In the genomic region with DNA sequence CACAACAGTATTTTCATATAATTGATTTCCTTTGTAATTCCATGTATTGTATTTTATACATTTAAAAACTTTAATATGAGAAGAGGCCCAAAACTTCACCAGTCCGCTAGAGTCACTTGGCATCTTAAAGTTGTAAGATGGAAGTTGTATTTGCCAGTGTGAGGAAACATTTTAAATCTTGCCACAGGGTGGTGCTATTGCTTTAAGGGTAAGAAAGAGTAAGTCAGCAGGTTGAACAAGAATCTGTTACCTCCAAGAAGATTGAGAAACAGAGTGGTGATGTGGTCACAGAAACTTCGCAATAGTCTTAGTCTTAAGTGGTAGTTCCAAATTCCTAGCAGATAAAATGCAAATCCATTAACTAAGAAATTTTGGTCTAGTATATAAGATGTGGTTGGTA, we compare ENCODE assay signal across 8 cellular contexts. TPM values are rescaled to one million over a fixed set of nuclear protein-coding genes. Genes with fewer than 3 reads are reported as not detected.
DNase-seq lines count a peak whose midpoint lies in the region; ATAC-seq and TF ChIP-seq lines count a peak whose summit lies in the region.

No MANE protein-coding gene starts in this region.

- 40% methylated on average over 2 of the region's 2 CpGs for WGBS in esophagus muscularis mucosa

- POLR2A ChIA-PET in activated CD4-positive, alpha-beta memory T cell treated with anti-CD3 and anti-CD28 coated beads, Interleukin-2, amount 10 ng/mL, durations not matched to agents 7 days and 5 days (lab: Charles Lee) = no interaction called here
- POLR2A ChIA-PET in activated CD4-positive, alpha-beta memory T cell treated with anti-CD3 and anti-CD28 coated beads for 36 hours (lab: Charles Lee) = no interaction called here

- peaks cover 3% of the 10 kb centered on the region for H3K36me3 Mint-ChIP-seq in activated CD4-positive, alpha-beta memory T cell treated with anti-CD3 and anti-CD28 coated beads, Interleukin-2, amount 10 ng/mL, durations not matched to agents 7 days and 5 days (ENCODE audit: low read depth)
- no peaks in the 10 kb centered on the region for H3K36me3 Mint-ChIP-seq in activated CD4-positive, alpha-beta memory T cell treated with anti-CD3 and anti-CD28 coated beads for 36 hours
- H3K36me3 Mint-ChIP-seq in T-helper 2 cell treated with Interferon-gamma antibody and Interleukin-4, amounts not matched to agents 5 μg/mL and 100 μg/mL, for 36 hours (ENCODE audit: low read depth) = no peaks in the 10 kb centered on the region
- no peaks in the 10 kb centered on the region for H3K36me3 Mint-ChIP-seq in natural killer cell treated with Interleukin-12 subunit alpha and Interleukin-12 subunit beta and Interleukin-15 and Interleukin-18, amount 100 ng/mL, for 72 hours

- H3K4me1 ChIP-seq in esophagus muscularis mucosa = no peaks in the 10 kb centered on the region

- intact Hi-C loops in activated CD4-positive, alpha-beta memory T cell treated with anti-CD3 and anti-CD28 coated beads for 36 hours (cut with micrococcal nuclease) = loop anchor here (1.0 to 2.0 kb wide), 3 partner anchors 40 to 513 kb away; a partner anchor contains a TSS
- intact Hi-C loops in esophagus muscularis mucosa (cut with DNase I) = loop anchor here (2.0 kb wide), 1 partner anchor 170 kb away; no protein-coding TSS in a partner anchor

- H3K4me1 Mint-ChIP-seq in activated CD4-positive, alpha-beta memory T cell treated with anti-CD3 and anti-CD28 coated beads, Interleukin-2, amount 10 ng/mL, durations not matched to agents 7 days and 5 days = peaks cover 10% of the 10 kb centered on the region
- H3K4me1 Mint-ChIP-seq in activated CD4-positive, alpha-beta memory T cell treated with anti-CD3 and anti-CD28 coated beads for 36 hours (ENCODE audit: low read depth) = peaks cover under 1% of the 10 kb centered on the region
- peaks cover 6% of the 10 kb centered on the region for H3K4me1 Mint-ChIP-seq in T-helper 2 cell treated with Interferon-gamma antibody and Interleukin-4, amounts not matched to agents 5 μg/mL and 100 μg/mL, for 36 hours (ENCODE audit: low read depth)
- peaks cover 6 to 15% of the 10 kb centered on the region in 2 donors for H3K4me1 Mint-ChIP-seq in natural killer cell treated with Interleukin-12 subunit alpha and Interleukin-12 subunit beta and Interleukin-15 and Interleukin-18, amount 100 ng/mL, for 72 hours (ENCODE audit: low read depth in 2 of 2)

- H3K4me3 ChIP-seq in HFF-Myc (replicated peaks; ENCODE audit: low read depth, low read length) (no peak overlapping the region), esophagus muscularis mucosa (no peak overlapping the region)

- peak; percentile 76 to 87 for ATAC-seq in natural killer cell treated with Interleukin-12 subunit alpha and Interleukin-12 subunit beta and Interleukin-15 and Interleukin-18, amount 100 ng/mL, for 72 hours
- ATAC-seq in HG03571 (IDR thresholded peaks at IDR 0.05; ENCODE audit: unreplicated experiment) = no peak

- TF ChIP-seq POLR2A in esophagus muscularis mucosa (IDR thresholded peaks at IDR 0.05; ENCODE audit: low read depth) = no peak

- H3K9me3 ChIP-seq in esophagus muscularis mucosa = no peaks in the 10 kb centered on the region

- peaks cover 18% of the 10 kb centered on the region for H3K27me3 Mint-ChIP-seq in activated CD4-positive, alpha-beta memory T cell treated with anti-CD3 and anti-CD28 coated beads, Interleukin-2, amount 10 ng/mL, durations not matched to agents 7 days and 5 days
- no peaks in the 10 kb centered on the region for H3K27me3 Mint-ChIP-seq in activated CD4-positive, alpha-beta memory T cell treated with anti-CD3 and anti-CD28 coated beads for 36 hours
- H3K27me3 Mint-ChIP-seq in T-helper 2 cell treated with Interferon-gamma antibody and Interleukin-4, amounts not matched to agents 5 μg/mL and 100 μg/mL, for 36 hours (ENCODE audit: low read depth) = peaks cover 26% of the 10 kb centered on the region
- peaks cover 9 to 13% of the 10 kb centered on the region in 2 donors for H3K27me3 Mint-ChIP-seq in natural killer cell treated with Interleukin-12 subunit alpha and Interleukin-12 subunit beta and Interleukin-15 and Interleukin-18, amount 100 ng/mL, for 72 hours

- CTCF ChIA-PET in activated CD4-positive, alpha-beta memory T cell treated with anti-CD3 and anti-CD28 coated beads, Interleukin-2, amount 10 ng/mL, durations not matched to agents 7 days and 5 days (lab: Charles Lee) = interaction anchor here (0.8 to 2.1 kb wide), 2 partner anchors 223 to 251 kb away, joined by 5 to 9 read pairs; a partner anchor contains a TSS
- CTCF ChIA-PET in activated CD4-positive, alpha-beta memory T cell treated with anti-CD3 and anti-CD28 coated beads for 36 hours (lab: Charles Lee) = interaction anchor here (1.7 to 7.8 kb wide), 7 partner anchors 11 to 251 kb away, joined by 3 to 166 read pairs (median 28); no protein-coding TSS in a partner anchor

- no peak overlapping the region for H3K27ac Mint-ChIP-seq in activated CD4-positive, alpha-beta memory T cell treated with anti-CD3 and anti-CD28 coated beads, Interleukin-2, amount 10 ng/mL, durations not matched to agents 7 days and 5 days
- H3K27ac Mint-ChIP-seq in activated CD4-positive, alpha-beta memory T cell treated with anti-CD3 and anti-CD28 coated beads for 36 hours = no peak overlapping the region
- no peak overlapping the region for H3K27ac Mint-ChIP-seq in T-helper 2 cell treated with Interferon-gamma antibody and Interleukin-4, amounts not matched to agents 5 μg/mL and 100 μg/mL, for 36 hours
- peak overlapping the region in 1 of 2 donors; percentile 19 for H3K27ac Mint-ChIP-seq in natural killer cell treated with Interleukin-12 subunit alpha and Interleukin-12 subunit beta and Interleukin-15 and Interleukin-18, amount 100 ng/mL, for 72 hours

- H3K9me3 Mint-ChIP-seq in activated CD4-positive, alpha-beta memory T cell treated with anti-CD3 and anti-CD28 coated beads, Interleukin-2, amount 10 ng/mL, durations not matched to agents 7 days and 5 days = no peaks in the 10 kb centered on the region
- H3K9me3 Mint-ChIP-seq in activated CD4-positive, alpha-beta memory T cell treated with anti-CD3 and anti-CD28 coated beads for 36 hours = peaks cover 8% of the 10 kb centered on the region
- H3K9me3 Mint-ChIP-seq in T-helper 2 cell treated with Interferon-gamma antibody and Interleukin-4, amounts not matched to agents 5 μg/mL and 100 μg/mL, for 36 hours = no peaks in the 10 kb centered on the region
- H3K9me3 Mint-ChIP-seq in natural killer cell treated with Interleukin-12 subunit alpha and Interleukin-12 subunit beta and Interleukin-15 and Interleukin-18, amount 100 ng/mL, for 72 hours = no peaks in the 10 kb centered on the region

- no peak for TF ChIP-seq EP300 in esophagus muscularis mucosa (IDR thresholded peaks at IDR 0.05)

- no peak overlapping the region for H3K4me3 Mint-ChIP-seq in activated CD4-positive, alpha-beta memory T cell treated with anti-CD3 and anti-CD28 coated beads, Interleukin-2, amount 10 ng/mL, durations not matched to agents 7 days and 5 days
- no peak overlapping the region for H3K4me3 Mint-ChIP-seq in activated CD4-positive, alpha-beta memory T cell treated with anti-CD3 and anti-CD28 coated beads for 36 hours
- H3K4me3 Mint-ChIP-seq in T-helper 2 cell treated with Interferon-gamma antibody and Interleukin-4, amounts not matched to agents 5 μg/mL and 100 μg/mL, for 36 hours = no peak overlapping the region
- H3K4me3 Mint-ChIP-seq in natural killer cell treated with Interleukin-12 subunit alpha and Interleukin-12 subunit beta and Interleukin-15 and Interleukin-18, amount 100 ng/mL, for 72 hours = no peak overlapping the region

- peak; percentile 33 for DNase-seq in activated CD4-positive, alpha-beta memory T cell treated with anti-CD3 and anti-CD28 coated beads, Interleukin-2, amount 10 ng/mL, durations not matched to agents 7 days and 5 days
- no peak for DNase-seq in activated CD4-positive, alpha-beta memory T cell treated with anti-CD3 and anti-CD28 coated beads for 36 hours
- DNase-seq in HFF-Myc (ENCODE audit: extremely low read depth, low read depth) = peak; percentile 65
- peak; percentile 72 for DNase-seq in NCI-H146 (lab: John Stamatoyannopoulos, UW)
- peak; percentile 20 for DNase-seq in T-helper 2 cell treated with Interferon-gamma antibody and Interleukin-4, amounts not matched to agents 5 μg/mL and 100 μg/mL, for 36 hours (ENCODE audit: low spot score)
- DNase-seq in esophagus muscularis mucosa (ENCODE audit: extremely low spot score) = no peak
- DNase-seq in natural killer cell treated with Interleukin-12 subunit alpha and Interleukin-12 subunit beta and Interleukin-15 and Interleukin-18, amount 100 ng/mL, for 72 hours (ENCODE audit: low spot score) = peak; percentile 70

- no peaks in the 10 kb centered on the region for H3K36me3 ChIP-seq in esophagus muscularis mucosa

- H3K27ac ChIP-seq in esophagus muscularis mucosa (replicated peaks in 1 of 4) = no peak overlapping the region

- no peaks in the 10 kb centered on the region for H3K27me3 ChIP-seq in esophagus muscularis mucosa

- peak; percentile 47 for TF ChIP-seq CTCF in HFF-Myc (IDR thresholded peaks at IDR 0.05; ENCODE audit: low read depth, low read length, missing control alignments)
- TF ChIP-seq CTCF in esophagus muscularis mucosa (IDR thresholded peaks at IDR 0.05) = peak; percentile 43 to 54 (median 50)

RNA-seq across cellular contexts. Expression of a gene that starts 39.8 kb away (rescaled TPM):
- total RNA-seq in activated CD4-positive, alpha-beta memory T cell treated with anti-CD3 and anti-CD28 coated beads, Interleukin-2, amount 10 ng/mL, durations not matched to agents 7 days and 5 days = 10 to 100 TPM; 22.0 to 23.3 TPM
- total RNA-seq in activated CD4-positive, alpha-beta memory T cell treated with anti-CD3 and anti-CD28 coated beads for 36 hours = 10 to 100 TPM; 20.0 to 20.7 TPM
- 10 to 100 TPM in 3 of 4 donors, 1 to 10 TPM in 1; 10.0 to 13.9 (median 12.1) TPM for total RNA-seq in esophagus muscularis mucosa
- total RNA-seq in natural killer cell treated with Interleukin-12 subunit alpha and Interleukin-12 subunit beta and Interleukin-15 and Interleukin-18, amount 100 ng/mL, for 72 hours = 10 to 100 TPM; 19.3 to 21.6 TPM

Comparison
In these comparisons a context has a peak if more than half of its experiments do, and no peak if none do; other contexts are left out.
1. DNase-seq: peak in activated CD4-positive, alpha-beta memory T cell treated with anti-CD3 and anti-CD28 coated beads, Interleukin-2, amount 10 ng/mL, durations not matched to agents 7 days and 5 days (single experiment), HFF-Myc (single experiment), NCI-H146 (single experiment), T-helper 2 cell treated with Interferon-gamma antibody and Interleukin-4, amounts not matched to agents 5 μg/mL and 100 μg/mL, for 36 hours (single experiment) and natural killer cell treated with Interleukin-12 subunit alpha and Interleukin-12 subunit beta and Interleukin-15 and Interleukin-18, amount 100 ng/mL, for 72 hours (single experiment); none in activated CD4-positive, alpha-beta memory T cell treated with anti-CD3 and anti-CD28 coated beads for 36 hours (single experiment) and esophagus muscularis mucosa (single experiment).